30 cellular contexts compared by ENCODE assay signal in genomic region chr18:73653251-73653650, GRCh38.
"Had no signal": no experiment of that assay in that cellular context is flagged by ENCODE, and none has a peak within 500 bp of the region (broad histone marks: within the 10 kb centered on the region; RNA-seq: fewer than 3 reads in every experiment).

No MANE protein-coding gene starts in this region.

- H3K27ac ChIP-seq: left lung, lower lobe of right lung, pancreas, prostate gland, skin epidermis, stomach, testis, thyroid gland, transverse colon, upper lobe of right lung had no signal

- H3K4me3 ChIP-seq: left lung, lower lobe of right lung, pancreas, prostate gland, skin epidermis, stomach, testis, thyroid gland, transverse colon, upper lobe of right lung had no signal

- H3K36me3 Mint-ChIP-seq: immature natural killer cell; mesothelial cell of epicardium; naive B cell; natural killer cell; stimulated activated naive B cell treated with anti-CD40 and anti-IgM and Interleukin-4, amounts not matched to agents 10 μg/mL and 1 μg/mL and 100 μg/mL, for 72 hours had no signal

- DNase-seq: hypothalamus; immature natural killer cell; left colon; left lung; lower lobe of right lung; mesendoderm; naive B cell; natural killer cell; nucleus accumbens; pancreas; posterior cingulate gyrus; right cardiac atrium; stimulated activated CD4-positive, alpha-beta T cell treated with anti-CD3 and anti-CD28 coated beads, Interleukin-12 subunit alpha, Interleukin-12 subunit beta, amount 100 ng/mL, for 4 hours; stimulated activated CD4-positive, alpha-beta T cell treated with anti-CD3 and anti-CD28 coated beads, Interleukin-15, amount 100 ng/mL, for 24 hours; stimulated activated CD4-positive, alpha-beta T cell treated with anti-CD3 and anti-CD28 coated beads, Interleukin-2, amount 100 ng/mL, for 24 hours; stimulated activated CD4-positive, alpha-beta T cell treated with anti-CD3 and anti-CD28 coated beads, Interleukin-4, amount 100 ng/mL, for 1 hour; stimulated activated naive B cell treated with anti-CD40 and anti-IgM and Interleukin-4, amounts not matched to agents 10 μg/mL and 1 μg/mL and 100 μg/mL, for 72 hours; stimulated activated naive CD8-positive, alpha-beta T cell treated with anti-CD3 and anti-CD28 coated beads, Interleukin-15, Interleukin-2, amounts not matched to agents 100 U/mL and 50 U/mL, for 24 hours; stomach; testis; thyroid gland; transverse colon; upper lobe of right lung had no signal

- FAIRE-seq: islet of Langerhans, pancreas, urothelium cell line had no signal

- H3K27me3 ChIP-seq: left lung, pancreas, stomach, testis, thyroid gland, transverse colon, upper lobe of right lung had no signal

- ATAC-seq: left colon; left lung; lower lobe of right lung; natural killer cell; pancreas; right cardiac atrium; sciatic nerve; stimulated activated naive B cell treated with anti-CD40 and anti-IgM and Interleukin-4, amounts not matched to agents 10 μg/mL and 1 μg/mL and 100 μg/mL, for 72 hours; stimulated activated naive CD8-positive, alpha-beta T cell treated with anti-CD3 and anti-CD28 coated beads, Interleukin-15, Interleukin-2, amounts not matched to agents 100 U/mL and 50 U/mL, for 24 hours; upper lobe of right lung had no signal

- H3K4me1 ChIP-seq: left lung, lower lobe of right lung, pancreas, prostate gland, stomach, testis, thyroid gland, transverse colon, upper lobe of right lung had no signal

- H3K9me3 Mint-ChIP-seq: mesothelial cell of epicardium; naive B cell; stimulated activated naive B cell treated with anti-CD40 and anti-IgM and Interleukin-4, amounts not matched to agents 10 μg/mL and 1 μg/mL and 100 μg/mL, for 72 hours had no signal

- H3K27me3 Mint-ChIP-seq: stimulated activated naive B cell treated with anti-CD40 and anti-IgM and Interleukin-4, amounts not matched to agents 10 μg/mL and 1 μg/mL and 100 μg/mL, for 72 hours had no signal

- H3K27ac Mint-ChIP-seq: immature natural killer cell; mesothelial cell of epicardium; naive B cell; natural killer cell; stimulated activated naive B cell treated with anti-CD40 and anti-IgM and Interleukin-4, amounts not matched to agents 10 μg/mL and 1 μg/mL and 100 μg/mL, for 72 hours had no signal

- H3K4me1 Mint-ChIP-seq: immature natural killer cell; mesothelial cell of epicardium; naive B cell; natural killer cell; neural crest cell; stimulated activated naive B cell treated with anti-CD40 and anti-IgM and Interleukin-4, amounts not matched to agents 10 μg/mL and 1 μg/mL and 100 μg/mL, for 72 hours had no signal

- H3K9me3 ChIP-seq: left lung, lower lobe of right lung, pancreas, prostate gland, stomach, testis, thyroid gland, transverse colon, upper lobe of right lung had no signal

- H3K36me3 ChIP-seq: left lung, lower lobe of right lung, pancreas, prostate gland, stomach, thyroid gland, transverse colon, upper lobe of right lung had no signal

- H3K4me3 Mint-ChIP-seq: immature natural killer cell; mesothelial cell of epicardium; naive B cell; natural killer cell; neural crest cell; stimulated activated naive B cell treated with anti-CD40 and anti-IgM and Interleukin-4, amounts not matched to agents 10 μg/mL and 1 μg/mL and 100 μg/mL, for 72 hours had no signal
